1 cellular context compared by ENCODE assay signal in the genomic region with DNA sequence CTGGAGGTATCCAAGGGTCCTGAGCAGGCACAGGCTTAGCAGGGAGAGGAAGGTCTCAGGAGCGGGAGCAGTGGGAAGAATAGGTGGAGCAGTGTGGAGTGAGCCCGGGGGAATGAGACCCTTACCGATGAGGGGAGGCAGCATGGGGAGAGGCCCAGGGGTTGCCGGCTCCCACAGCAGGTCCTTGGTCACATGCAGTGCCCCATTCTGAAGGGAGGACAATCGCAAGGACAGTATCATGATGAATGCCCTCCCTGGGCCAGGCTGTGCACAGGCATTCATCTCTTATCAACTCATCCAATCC.
TF ChIP-seq lines count a peak whose summit lies in the region.

No MANE protein-coding gene starts in this region.

TF ChIP-seq in WTC11, 78 proteins besides CTCF, POLR2A, EP300 and RAD21:
- TF ChIP-seq, protein P1, sequence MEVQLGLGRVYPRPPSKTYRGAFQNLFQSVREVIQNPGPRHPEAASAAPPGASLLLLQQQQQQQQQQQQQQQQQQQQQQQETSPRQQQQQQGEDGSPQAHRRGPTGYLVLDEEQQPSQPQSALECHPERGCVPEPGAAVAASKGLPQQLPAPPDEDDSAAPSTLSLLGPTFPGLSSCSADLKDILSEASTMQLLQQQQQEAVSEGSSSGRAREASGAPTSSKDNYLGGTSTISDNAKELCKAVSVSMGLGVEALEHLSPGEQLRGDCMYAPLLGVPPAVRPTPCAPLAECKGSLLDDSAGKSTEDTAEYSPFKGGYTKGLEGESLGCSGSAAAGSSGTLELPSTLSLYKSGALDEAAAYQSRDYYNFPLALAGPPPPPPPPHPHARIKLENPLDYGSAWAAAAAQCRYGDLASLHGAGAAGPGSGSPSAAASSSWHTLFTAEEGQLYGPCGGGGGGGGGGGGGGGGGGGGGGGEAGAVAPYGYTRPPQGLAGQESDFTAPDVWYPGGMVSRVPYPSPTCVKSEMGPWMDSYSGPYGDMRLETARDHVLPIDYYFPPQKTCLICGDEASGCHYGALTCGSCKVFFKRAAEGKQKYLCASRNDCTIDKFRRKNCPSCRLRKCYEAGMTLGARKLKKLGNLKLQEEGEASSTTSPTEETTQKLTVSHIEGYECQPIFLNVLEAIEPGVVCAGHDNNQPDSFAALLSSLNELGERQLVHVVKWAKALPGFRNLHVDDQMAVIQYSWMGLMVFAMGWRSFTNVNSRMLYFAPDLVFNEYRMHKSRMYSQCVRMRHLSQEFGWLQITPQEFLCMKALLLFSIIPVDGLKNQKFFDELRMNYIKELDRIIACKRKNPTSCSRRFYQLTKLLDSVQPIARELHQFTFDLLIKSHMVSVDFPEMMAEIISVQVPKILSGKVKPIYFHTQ (CRISPR knock-in tag; IDR thresholded peaks at IDR 0.05): no peak
- no peak for TF ChIP-seq HMGA2 (CRISPR knock-in tag; IDR thresholded peaks at IDR 0.05)
- no peak for TF ChIP-seq NR3C1 (CRISPR knock-in tag; conservative IDR thresholded peaks at IDR 0.05; ENCODE audit: low read depth)
- TF ChIP-seq ZNF671 (CRISPR knock-in tag; IDR thresholded peaks at IDR 0.05): no peak
- no peak for TF ChIP-seq ZNF138 (CRISPR knock-in tag; conservative IDR thresholded peaks at IDR 0.05)
- TF ChIP-seq, protein P2, sequence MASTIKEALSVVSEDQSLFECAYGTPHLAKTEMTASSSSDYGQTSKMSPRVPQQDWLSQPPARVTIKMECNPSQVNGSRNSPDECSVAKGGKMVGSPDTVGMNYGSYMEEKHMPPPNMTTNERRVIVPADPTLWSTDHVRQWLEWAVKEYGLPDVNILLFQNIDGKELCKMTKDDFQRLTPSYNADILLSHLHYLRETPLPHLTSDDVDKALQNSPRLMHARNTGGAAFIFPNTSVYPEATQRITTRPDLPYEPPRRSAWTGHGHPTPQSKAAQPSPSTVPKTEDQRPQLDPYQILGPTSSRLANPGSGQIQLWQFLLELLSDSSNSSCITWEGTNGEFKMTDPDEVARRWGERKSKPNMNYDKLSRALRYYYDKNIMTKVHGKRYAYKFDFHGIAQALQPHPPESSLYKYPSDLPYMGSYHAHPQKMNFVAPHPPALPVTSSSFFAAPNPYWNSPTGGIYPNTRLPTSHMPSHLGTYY (CRISPR knock-in tag; IDR thresholded peaks at IDR 0.05): no peak
- no peak for TF ChIP-seq ZNF263 (CRISPR knock-in tag; IDR thresholded peaks at IDR 0.05; ENCODE audit: low read depth)
- TF ChIP-seq GRHL2 (CRISPR knock-in tag; IDR thresholded peaks at IDR 0.05; ENCODE audit: insufficient replicate concordance, severe bottlenecking): no peak
- TF ChIP-seq, protein P3, sequence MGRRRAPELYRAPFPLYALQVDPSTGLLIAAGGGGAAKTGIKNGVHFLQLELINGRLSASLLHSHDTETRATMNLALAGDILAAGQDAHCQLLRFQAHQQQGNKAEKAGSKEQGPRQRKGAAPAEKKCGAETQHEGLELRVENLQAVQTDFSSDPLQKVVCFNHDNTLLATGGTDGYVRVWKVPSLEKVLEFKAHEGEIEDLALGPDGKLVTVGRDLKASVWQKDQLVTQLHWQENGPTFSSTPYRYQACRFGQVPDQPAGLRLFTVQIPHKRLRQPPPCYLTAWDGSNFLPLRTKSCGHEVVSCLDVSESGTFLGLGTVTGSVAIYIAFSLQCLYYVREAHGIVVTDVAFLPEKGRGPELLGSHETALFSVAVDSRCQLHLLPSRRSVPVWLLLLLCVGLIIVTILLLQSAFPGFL (CRISPR knock-in tag; IDR thresholded peaks at IDR 0.05; ENCODE audit: borderline replicate concordance): no peak
- no peak for TF ChIP-seq SMAD4 (CRISPR knock-in tag; IDR thresholded peaks at IDR 0.05)
- TF ChIP-seq NFE2L1 (CRISPR knock-in tag; IDR thresholded peaks at IDR 0.05): no peak
- no peak for TF ChIP-seq EMX1 (CRISPR knock-in tag; IDR thresholded peaks at IDR 0.05)
- TF ChIP-seq, protein P4, sequence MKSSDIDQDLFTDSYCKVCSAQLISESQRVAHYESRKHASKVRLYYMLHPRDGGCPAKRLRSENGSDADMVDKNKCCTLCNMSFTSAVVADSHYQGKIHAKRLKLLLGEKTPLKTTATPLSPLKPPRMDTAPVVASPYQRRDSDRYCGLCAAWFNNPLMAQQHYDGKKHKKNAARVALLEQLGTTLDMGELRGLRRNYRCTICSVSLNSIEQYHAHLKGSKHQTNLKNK (CRISPR knock-in tag; IDR thresholded peaks at IDR 0.05): no peak
- TF ChIP-seq MYBL2 (CRISPR knock-in tag; IDR thresholded peaks at IDR 0.05): no peak
